ENCODE assay signal across 19 cellular contexts in the genomic region with DNA sequence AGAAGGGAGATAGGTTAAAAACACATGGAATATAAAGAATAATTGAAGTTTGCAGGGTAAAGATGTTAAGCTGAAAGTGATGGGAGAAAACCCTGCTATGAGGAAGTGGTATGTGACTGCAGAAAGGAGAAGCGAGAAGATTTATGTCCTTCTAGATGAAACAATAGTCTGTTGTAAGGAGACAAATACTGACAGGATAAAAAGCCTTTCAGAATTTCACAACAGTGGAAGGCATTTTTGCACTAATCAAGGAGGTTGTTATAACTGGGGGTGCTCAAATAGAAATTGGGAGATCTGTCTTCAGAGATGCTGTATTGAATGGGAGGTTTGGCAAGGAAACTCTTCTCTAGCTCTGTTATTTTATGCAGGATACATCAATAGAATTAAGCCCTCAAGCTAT.
"Had no signal": no experiment of that assay in that cellular context is flagged by ENCODE, and none has a peak within 500 bp of the region (broad histone marks: within the 10 kb centered on the region; RNA-seq: fewer than 3 reads in every experiment).

No MANE protein-coding gene starts in this region.

- H3K36me3 Mint-ChIP-seq: activated naive CD4-positive, alpha-beta T cell treated with anti-CD3 and anti-CD28 coated beads, Interleukin-2, amount 10 ng/mL, durations not matched to agents 7 days and 5 days; naive B cell; stimulated activated memory B cell treated with anti-CD40 and anti-IgM and Interleukin-4, amounts not matched to agents 10 μg/mL and 1 μg/mL and 100 μg/mL, for 72 hours had no signal

- H3K4me1 Mint-ChIP-seq: activated CD4-positive, alpha-beta memory T cell treated with anti-CD3 and anti-CD28 coated beads, Interleukin-2, amount 10 ng/mL, durations not matched to agents 7 days and 5 days; activated naive CD4-positive, alpha-beta T cell treated with anti-CD3 and anti-CD28 coated beads, Interleukin-2, amount 10 ng/mL, durations not matched to agents 7 days and 5 days; naive B cell; stimulated activated memory B cell treated with anti-CD40 and anti-IgM and Interleukin-4, amounts not matched to agents 10 μg/mL and 1 μg/mL and 100 μg/mL, for 72 hours had no signal

- H3K4me3 Mint-ChIP-seq: activated CD4-positive, alpha-beta memory T cell treated with anti-CD3 and anti-CD28 coated beads, Interleukin-2, amount 10 ng/mL, durations not matched to agents 7 days and 5 days; activated naive CD4-positive, alpha-beta T cell treated with anti-CD3 and anti-CD28 coated beads, Interleukin-2, amount 10 ng/mL, durations not matched to agents 7 days and 5 days; endodermal cell; naive B cell; stimulated activated memory B cell treated with anti-CD40 and anti-IgM and Interleukin-4, amounts not matched to agents 10 μg/mL and 1 μg/mL and 100 μg/mL, for 72 hours; T-helper 1 cell treated with Interleukin-12 subunit alpha and Interleukin-12 subunit beta and Interleukin-4 antibody, amounts not matched to agents 30 μg/mL and 1 μg/mL, for 36 hours; type B pancreatic cell had no signal

- H3K27ac ChIP-seq: lower lobe of right lung, sigmoid colon, thoracic aorta had no signal

- H3K9me3 Mint-ChIP-seq: activated CD4-positive, alpha-beta memory T cell treated with anti-CD3 and anti-CD28 coated beads, Interleukin-2, amount 10 ng/mL, durations not matched to agents 7 days and 5 days; endodermal cell; naive B cell; stimulated activated memory B cell treated with anti-CD40 and anti-IgM and Interleukin-4, amounts not matched to agents 10 μg/mL and 1 μg/mL and 100 μg/mL, for 72 hours; T-helper 1 cell treated with Interleukin-12 subunit alpha and Interleukin-12 subunit beta and Interleukin-4 antibody, amounts not matched to agents 30 μg/mL and 1 μg/mL, for 36 hours; type B pancreatic cell had no signal

- H3K27me3 Mint-ChIP-seq: activated CD4-positive, alpha-beta memory T cell treated with anti-CD3 and anti-CD28 coated beads, Interleukin-2, amount 10 ng/mL, durations not matched to agents 7 days and 5 days; activated naive CD4-positive, alpha-beta T cell treated with anti-CD3 and anti-CD28 coated beads, Interleukin-2, amount 10 ng/mL, durations not matched to agents 7 days and 5 days; naive B cell; stimulated activated memory B cell treated with anti-CD40 and anti-IgM and Interleukin-4, amounts not matched to agents 10 μg/mL and 1 μg/mL and 100 μg/mL, for 72 hours had no signal

- DNase-seq: activated CD4-positive, alpha-beta memory T cell treated with anti-CD3 and anti-CD28 coated beads, Interleukin-2, amount 10 ng/mL, durations not matched to agents 7 days and 5 days; activated CD4-positive, alpha-beta T cell treated with anti-CD3 and anti-CD28 coated beads for 4 hours; activated CD4-positive, CD25-positive, alpha-beta regulatory T cell; activated effector memory CD4-positive, alpha-beta T cell treated with anti-CD3 and anti-CD28 coated beads, Interleukin-2, amount 50 U/mL, for 16 hours; activated naive CD4-positive, alpha-beta T cell treated with anti-CD3 and anti-CD28 coated beads, Interleukin-2, amount 10 ng/mL, durations not matched to agents 7 days and 5 days; amygdala; cortex of kidney; endodermal cell; lower lobe of right lung; naive B cell; occipital lobe; retina; sigmoid colon; stimulated activated CD4-positive, alpha-beta T cell treated with anti-CD3 and anti-CD28 coated beads, Interleukin-15, amount 100 ng/mL, for 24 hours; T1000 had no signal

- H3K27ac Mint-ChIP-seq: activated CD4-positive, alpha-beta memory T cell treated with anti-CD3 and anti-CD28 coated beads, Interleukin-2, amount 10 ng/mL, durations not matched to agents 7 days and 5 days; activated naive CD4-positive, alpha-beta T cell treated with anti-CD3 and anti-CD28 coated beads, Interleukin-2, amount 10 ng/mL, durations not matched to agents 7 days and 5 days; endodermal cell; naive B cell; stimulated activated memory B cell treated with anti-CD40 and anti-IgM and Interleukin-4, amounts not matched to agents 10 μg/mL and 1 μg/mL and 100 μg/mL, for 72 hours; T-helper 1 cell treated with Interleukin-12 subunit alpha and Interleukin-12 subunit beta and Interleukin-4 antibody, amounts not matched to agents 30 μg/mL and 1 μg/mL, for 36 hours; type B pancreatic cell had no signal
